In the genomic region with DNA sequence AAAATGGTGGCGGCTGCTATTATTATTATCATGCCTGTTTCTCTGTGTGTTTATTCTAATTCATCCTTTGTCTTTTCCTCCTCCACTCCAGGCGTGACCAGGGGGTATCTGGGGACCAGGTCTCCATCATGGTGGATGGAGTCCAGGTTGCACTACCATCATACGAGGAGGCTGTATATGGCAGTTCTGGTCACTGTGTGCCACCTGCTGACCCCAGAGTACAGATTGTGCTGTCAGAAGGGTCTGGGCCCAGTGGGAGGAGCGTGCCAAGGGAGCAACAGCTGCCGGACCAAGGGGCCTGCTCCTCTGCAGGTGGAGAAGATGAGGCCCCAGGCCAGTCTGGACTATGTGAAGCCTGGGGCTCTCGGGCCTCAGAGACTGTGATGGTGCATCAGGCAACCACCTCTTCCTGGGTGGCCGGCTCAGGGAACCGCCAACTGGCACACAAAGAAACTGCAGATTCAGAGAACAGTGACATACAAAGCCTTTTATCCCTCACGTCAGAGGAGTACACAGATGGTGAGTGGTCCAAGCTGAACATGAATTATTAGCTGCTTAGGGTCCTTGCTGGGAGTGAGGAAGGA, we compare ENCODE assay signal across 8 cellular contexts. TPM values are rescaled to one million over a fixed set of nuclear protein-coding genes. Genes with fewer than 3 reads are reported as not detected.
DNase-seq lines count a peak whose midpoint lies in the region; ATAC-seq and TF ChIP-seq lines count a peak whose summit lies in the region.

No MANE protein-coding gene starts in this region.

- H3K9me3 Mint-ChIP-seq in memory B cell, result no peaks in the 10 kb centered on the region

- POLR2A ChIA-PET in GM10248 (lab: Yijun Ruan, JAX), result no interaction called here

- no peak overlapping the region for H3K27ac Mint-ChIP-seq in memory B cell

- peaks cover 19% of the 10 kb centered on the region for H3K4me1 Mint-ChIP-seq in memory B cell

- no peak for TF ChIP-seq CTCF in GM10248 (IDR thresholded peaks at IDR 0.05; ENCODE audit: control extremely low read depth, extremely low read depth, low read depth, missing control alignments)

- ATAC-seq in memory B cell (ENCODE audit: low read depth), result peak; percentile 72
- ATAC-seq in GM19324 (IDR thresholded peaks at IDR 0.05; ENCODE audit: low FRiP score, unreplicated experiment), result no peak
- no peak for ATAC-seq in HG03342 (IDR thresholded peaks at IDR 0.05; ENCODE audit: unreplicated experiment)

- no peaks in the 10 kb centered on the region for H3K27me3 Mint-ChIP-seq in memory B cell

- CTCF ChIA-PET in GM10248 (lab: Yijun Ruan, JAX), result interaction anchor here (0.8 to 4.7 kb wide), 7 partner anchors 9 to 124 kb away, joined by 3 to 14 read pairs (median 3); no protein-coding TSS in a partner anchor

- peak; percentile 35 for DNase-seq in ELR (ENCODE audit: low read depth)
- DNase-seq in NCI-H1105 (lab: John Stamatoyannopoulos, UW), result peak; percentile 21
- DNase-seq in activated naive CD4-positive, alpha-beta T cell treated with Interleukin-2 at 50 U/mL for 16 hours, result peak; percentile 42
- no peak for DNase-seq in memory B cell (ENCODE audit: low spot score in 2 of 2)
- DNase-seq in GM10248 (ENCODE audit: extremely low spot score), result no peak
- no peak for DNase-seq in ureter (ENCODE audit: low spot score)

- peaks cover 45% of the 10 kb centered on the region for H3K36me3 Mint-ChIP-seq in memory B cell

- H3K4me3 Mint-ChIP-seq in memory B cell, result no peak overlapping the region

RNA-seq across cellular contexts. Expression of gene SRSF5, which starts 58.3 kb away (rescaled TPM):
- 377 TPM for total RNA-seq in ureter

Comparison
In these comparisons a context has a peak if more than half of its experiments do, and no peak if none do; other contexts are left out.
1. DNase-seq: peak in ELR (single experiment), NCI-H1105 (single experiment) and activated naive CD4-positive, alpha-beta T cell treated with Interleukin-2 at 50 U/mL for 16 hours (single experiment); none in memory B cell (0 of 2), GM10248 (single experiment) and ureter (single experiment).